In genomic region chr7:91880413-91881241, GRCh38 we compare ENCODE assay signal across 8 cellular contexts.
DNase-seq lines count a peak whose midpoint lies in the region; ATAC-seq and TF ChIP-seq lines count a peak whose summit lies in the region.

TSS of gene MTERF1 (minus strand) at chr7:91880702. CDS start at chr7:91880083, 619 bp downstream.

- peak within 1 kb of the TSS; percentile 91 for H2AFZ ChIP-seq in OCI-LY3 (ENCODE audit: low read depth, low read length)

- H3K4me2 ChIP-seq in OCI-LY3 (ENCODE audit: low read length), result peak within 1 kb of the TSS; percentile 70

- H3K27me3 ChIP-seq in OCI-LY3 (ENCODE audit: low read depth, low read length), result no peaks in the 10 kb centered on the region
- no peaks in the 10 kb centered on the region for H3K27me3 ChIP-seq in mucosa of rectum (ENCODE audit: control insufficient read depth in 2 of 2, insufficient read depth in 2 of 2, low read length in 2 of 2)

- H3K9me3 ChIP-seq in OCI-LY3 (ENCODE audit: insufficient read depth, low read length) (no peaks in the 10 kb centered on the region), mucosa of rectum (ENCODE audit: control insufficient read depth in 2 of 2, low read length in 2 of 2) (no peaks in the 10 kb centered on the region)

- H4K20me1 ChIP-seq in OCI-LY3 (ENCODE audit: insufficient read depth, low read length), result no peaks in the 10 kb centered on the region

- peak; percentile 91 for DNase-seq in DMS 273 treated with DMSO at 0.1 percent for 48 hours (lab: John Stamatoyannopoulos, UW)
- DNase-seq in HuH-7.5 (ENCODE audit: low spot score), result peak; percentile 81
- DNase-seq in activated T-cell treated with anti-CD3 and anti-CD28 coated beads for 1 hour (ENCODE audit: low read depth), result peak; percentile 94
- peak; percentile 43 for DNase-seq in epithelial cell of prostate (ENCODE audit: low read depth, low spot score)
- DNase-seq in stimulated activated CD8-positive, alpha-beta memory T cell treated with anti-CD3 and anti-CD28 coated beads, Interleukin-4, amount 100 ng/mL, for 48 hours, result peak; percentile 98

- peaks cover 26% of the 10 kb centered on the region for H3K79me2 ChIP-seq in OCI-LY3 (ENCODE audit: low read length)

- H3K4me3 ChIP-seq in OCI-LY3 (ENCODE audit: low read length), result peak within 1 kb of the TSS; percentile 90
- H3K4me3 ChIP-seq in mucosa of rectum (ENCODE audit: low read length in 2 of 2), result peak within 1 kb of the TSS; percentile 91 to 99

- peak; percentile 97 for ATAC-seq in GM21526 (IDR thresholded peaks at IDR 0.05; ENCODE audit: low FRiP score, unreplicated experiment)

- no peaks in the 10 kb centered on the region for H3K36me3 ChIP-seq in OCI-LY3 (replicated peaks; ENCODE audit: low read depth, low read length)
- peaks cover 0 to 6% of the 10 kb centered on the region in 2 donors for H3K36me3 ChIP-seq in mucosa of rectum (ENCODE audit: control insufficient read depth in 2 of 2, insufficient read depth in 2 of 2, low read length in 2 of 2)

- H3K9ac ChIP-seq in OCI-LY3 (ENCODE audit: low read length) (peak within 1 kb of the TSS; percentile 76), mucosa of rectum (ENCODE audit: low read depth in 1 of 2, low read length in 2 of 2) (peak within 1 kb of the TSS; percentile 60 to 82)

- H3K27ac ChIP-seq in OCI-LY3 (ENCODE audit: low read length), result peak within 1 kb of the TSS; percentile 22; the same call in 1 of the 2 replicates
- peak within 1 kb of the TSS; percentile 50 for H3K27ac ChIP-seq in epithelial cell of prostate
- peak within 1 kb of the TSS in 1 of 2 donors; percentile 34 for H3K27ac ChIP-seq in mucosa of rectum (ENCODE audit: low read depth in 2 of 2, low read length in 2 of 2)

- peaks cover 12% of the 10 kb centered on the region for H3K4me1 ChIP-seq in OCI-LY3 (ENCODE audit: low read length)
- H3K4me1 ChIP-seq in mucosa of rectum (ENCODE audit: control insufficient read depth in 2 of 2, insufficient read depth in 2 of 2, low read length in 2 of 2), result peaks cover 7 to 12% of the 10 kb centered on the region in 2 donors

- TF ChIP-seq CTCF in OCI-LY3 (IDR thresholded peaks at IDR 0.05; ENCODE audit: low read depth, low read length), result peak; percentile 100

Comparison
In these comparisons a context has a peak if more than half of its experiments do, and no peak if none do; other contexts are left out.
1. DNase-seq: peak in every context shown above with its lines; median percentile 98 in stimulated activated CD8-positive, alpha-beta memory T cell treated with anti-CD3 and anti-CD28 coated beads, Interleukin-4, amount 100 ng/mL, for 48 hours; 94 in activated T-cell treated with anti-CD3 and anti-CD28 coated beads for 1 hour; 91 in DMS 273 treated with DMSO at 0.1 percent for 48 hours; 81 in HuH-7.5; 43 in epithelial cell of prostate.